ENCODE assay signal across 13 cellular contexts in the genomic region with DNA sequence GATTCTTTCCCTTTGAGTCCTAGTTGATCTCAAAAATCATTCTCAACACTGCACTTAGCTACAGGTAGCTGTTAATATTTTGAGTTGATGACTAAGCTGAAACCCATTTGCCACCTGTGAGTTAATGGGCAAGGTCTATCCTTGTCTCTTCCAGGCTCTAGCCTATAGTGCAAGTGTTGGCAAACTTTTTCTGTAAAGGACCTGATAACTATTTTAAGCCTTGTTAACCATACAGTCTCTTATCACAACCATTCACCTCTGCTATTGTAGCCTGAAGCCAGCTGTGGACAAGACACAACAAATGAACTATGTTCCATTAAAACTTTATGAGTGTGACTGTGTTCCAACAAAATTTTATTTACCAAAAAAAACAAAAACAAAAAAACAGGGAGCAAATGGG. TPM values are rescaled to one million over a fixed set of nuclear protein-coding genes. Genes with fewer than 3 reads are reported as not detected.
DNase-seq lines count a peak whose midpoint lies in the region; ATAC-seq and TF ChIP-seq lines count a peak whose summit lies in the region.
"Had no signal": no experiment of that assay in that cellular context is flagged by ENCODE, and none has a peak within 500 bp of the region (broad histone marks: within the 10 kb centered on the region; RNA-seq: fewer than 3 reads in every experiment).

No MANE protein-coding gene starts in this region.

- H3K4me1 ChIP-seq in CD4-positive, alpha-beta memory T cell (ENCODE audit: insufficient read depth, low read length): peaks cover 89% of the 10 kb centered on the region

- H3K9me3 Mint-ChIP-seq in CD4-positive, alpha-beta memory T cell: peaks cover 2 to 16% (median 3%) of the 10 kb centered on the region in 8 donors
- H3K9me3 Mint-ChIP-seq in IgD-negative memory B cell: peaks cover 0 to 4% (median 2%) of the 10 kb centered on the region in 3 donors
- no peaks in the 10 kb centered on the region for H3K9me3 Mint-ChIP-seq in central memory CD8-positive, alpha-beta T cell
- H3K9me3 Mint-ChIP-seq in nephron progenitor cell: peaks cover 32% of the 10 kb centered on the region

- H3K27me3 Mint-ChIP-seq in CD4-positive, alpha-beta memory T cell: no peaks in the 10 kb centered on the region
- H3K27me3 Mint-ChIP-seq in IgD-negative memory B cell (no peaks in the 10 kb centered on the region), nephron progenitor cell (ENCODE audit: low read depth, poor library complexity) (no peaks in the 10 kb centered on the region)
- H3K27me3 Mint-ChIP-seq in central memory CD8-positive, alpha-beta T cell: no peaks in the 10 kb centered on the region

- TF ChIP-seq CTCF in nephron progenitor cell (IDR thresholded peaks at IDR 0.05): no peak

- intact Hi-C loops in CD4-positive, alpha-beta memory T cell (cut with micrococcal nuclease): no loop called here

- no peak overlapping the region for H3K27ac ChIP-seq in CD4-positive, alpha-beta memory T cell (ENCODE audit: low read depth, low read length)
- H3K27ac ChIP-seq: RWPE1 had no signal

- no peak for DNase-seq in CD4-positive, alpha-beta memory T cell
- DNase-seq in central memory CD8-positive, alpha-beta T cell (ENCODE audit: low spot score in 2 of 2): no peak
- DNase-seq in nephron progenitor cell: no peak
- DNase-seq in H7: no peak
- no peak for DNase-seq in MG63
- DNase-seq in NCI-H2029 treated with DMSO at 0.1 percent for 48 hours (lab: John Stamatoyannopoulos, UW): no peak
- DNase-seq in superior temporal gyrus (ENCODE audit: extremely low spot score): no peak
- DNase-seq: activated T-cell treated with anti-CD3 and anti-CD28 coated beads, Interleukin-2, amount 50 U/mL, for 4 hours; COR-L47; retina; substantia nigra had no signal

- CTCF ChIA-PET in CD4-positive, alpha-beta memory T cell (lab: Charles Lee; ENCODE audit: partially characterized antibody): interaction anchor here (1.4 kb wide), 1 partner anchor 18 kb away, joined by 3 read pairs; no protein-coding TSS in a partner anchor

- ATAC-seq in central memory CD8-positive, alpha-beta T cell (replicated peaks; ENCODE audit: extremely low read depth, poor library complexity, severe bottlenecking): peak; percentile 7

- peaks cover 52 to 93% (median 74%) of the 10 kb centered on the region in 4 donors for H3K4me1 Mint-ChIP-seq in CD4-positive, alpha-beta memory T cell
- H3K4me1 Mint-ChIP-seq in IgD-negative memory B cell: peaks cover 58 to 75% (median 61%) of the 10 kb centered on the region in 3 donors
- peaks cover 78% of the 10 kb centered on the region for H3K4me1 Mint-ChIP-seq in central memory CD8-positive, alpha-beta T cell
- H3K4me1 Mint-ChIP-seq in nephron progenitor cell: peaks cover 26% of the 10 kb centered on the region

- POLR2A ChIA-PET in CD4-positive, alpha-beta memory T cell (lab: Charles Lee; ENCODE audit: partially characterized antibody): interaction anchor here (2.1 to 10.0 kb wide), 2 partner anchors 14 to 18 kb away, joined by 7 to 66 read pairs; a partner anchor contains a TSS

- peaks cover 0 to 4% of the 10 kb centered on the region in 2 donors for H3K9me3 ChIP-seq in CD4-positive, alpha-beta memory T cell (ENCODE audit: control insufficient read depth in 1 of 2, low read length in 2 of 2)
- H3K9me3 ChIP-seq in MG63: no peaks in the 10 kb centered on the region

- no peak overlapping the region for H3K4me3 ChIP-seq in CD4-positive, alpha-beta memory T cell (ENCODE audit: low read length in 2 of 2)
- H3K4me3 ChIP-seq in H7 (ENCODE audit: insufficient read depth, low read depth, low read length): no peak overlapping the region
- no peak overlapping the region for H3K4me3 ChIP-seq in MG63

- peaks cover 40 to 58% of the 10 kb centered on the region in 2 donors for H3K36me3 Mint-ChIP-seq in CD4-positive, alpha-beta memory T cell
- H3K36me3 Mint-ChIP-seq in IgD-negative memory B cell: peaks cover 14% of the 10 kb centered on the region
- H3K36me3 Mint-ChIP-seq in central memory CD8-positive, alpha-beta T cell (ENCODE audit: insufficient read depth): peaks cover 46% of the 10 kb centered on the region
- H3K36me3 Mint-ChIP-seq in nephron progenitor cell (ENCODE audit: low read depth): peaks cover 47% of the 10 kb centered on the region

- H3K27ac Mint-ChIP-seq in CD4-positive, alpha-beta memory T cell: peak overlapping the region in 6 of 7 donors; percentile 12 to 82 (median 63)
- H3K27ac Mint-ChIP-seq in IgD-negative memory B cell: peak overlapping the region; percentile 17 to 90 (median 67)
- peak overlapping the region; percentile 71 for H3K27ac Mint-ChIP-seq in central memory CD8-positive, alpha-beta T cell (ENCODE audit: low read depth)
- H3K27ac Mint-ChIP-seq in nephron progenitor cell: peak overlapping the region; percentile 66

- peaks cover 19% of the 10 kb centered on the region for H3K36me3 ChIP-seq in CD4-positive, alpha-beta memory T cell (ENCODE audit: insufficient read depth, low read length)
- H3K36me3 ChIP-seq in H7 (replicated peaks; ENCODE audit: control insufficient read depth, insufficient read depth, low read length) (0 out of 2 replicates have a peak, but pooled peaks cover 2% of the 10 kb centered on the region), MG63 (peaks cover 26% of the 10 kb centered on the region)

- H3K27me3 ChIP-seq in CD4-positive, alpha-beta memory T cell (ENCODE audit: insufficient read depth, low read length): no peaks in the 10 kb centered on the region
- H3K27me3 ChIP-seq in H7 (ENCODE audit: control insufficient read depth, insufficient read depth, low read length) (no peaks in the 10 kb centered on the region), MG63 (no peaks in the 10 kb centered on the region)

- H3K4me3 Mint-ChIP-seq in CD4-positive, alpha-beta memory T cell: peak overlapping the region in 7 of 8 donors; percentile 18 to 83 (median 49)
- H3K4me3 Mint-ChIP-seq in IgD-negative memory B cell: peak overlapping the region in 3 of 4 donors; percentile 55 to 90 (median 80)
- H3K4me3 Mint-ChIP-seq in central memory CD8-positive, alpha-beta T cell: peak overlapping the region; percentile 57
- no peak overlapping the region for H3K4me3 Mint-ChIP-seq in nephron progenitor cell
- H3K4me3 Mint-ChIP-seq: activated T-cell treated with anti-CD3 and anti-CD28 coated beads, Interleukin-2, amount 50 U/mL, for 4 hours had no signal

RNA-seq across cellular contexts. Expression of a gene that starts 19.4 kb away (rescaled TPM):
- total RNA-seq in CD4-positive, alpha-beta memory T cell: 100 to 1,000 TPM; 193 to 195 TPM
- 100 to 1,000 TPM; 433 to 542 TPM for polyA plus RNA-seq in CD4-positive, alpha-beta memory T cell
- 297 TPM for polyA plus RNA-seq in IgD-negative memory B cell
- 89.3 and 103 TPM in 2 replicates for total RNA-seq in H7 (2014; rRNA removed; shearing (Covaris generic))
- total RNA-seq in MG63 (2014; rRNA removed; shearing (Covaris generic); ENCODE audit: low replicate concordance): 94.7 and 294 TPM in 2 replicates

RNA-seq across cellular contexts. Expression of a gene that starts 56.7 kb away (rescaled TPM):
- total RNA-seq in CD4-positive, alpha-beta memory T cell: 10 to 100 TPM; 68.9 to 70.7 TPM
- polyA plus RNA-seq in CD4-positive, alpha-beta memory T cell: 10 to 100 TPM; 25.9 to 39.8 TPM
- 28.9 TPM for polyA plus RNA-seq in IgD-negative memory B cell
- 141 and 160 TPM in 2 replicates for total RNA-seq in H7 (2014; rRNA removed; shearing (Covaris generic))
- 81.5 and 82.5 TPM in 2 replicates for total RNA-seq in MG63 (2014; rRNA removed; shearing (Covaris generic); ENCODE audit: low replicate concordance)
